In genomic region chr17:73005360-73005759, GRCh38 we compare ENCODE assay signal across 19 cellular contexts.
DNase-seq lines count a peak whose midpoint lies in the region; ATAC-seq, FAIRE-seq and TF ChIP-seq lines count a peak whose summit lies in the region.
"Had no signal": no experiment of that assay in that cellular context is flagged by ENCODE, and none has a peak within 500 bp of the region (broad histone marks: within the 10 kb centered on the region; RNA-seq: fewer than 3 reads in every experiment).

No MANE protein-coding gene starts in this region.

- POLR2A ChIA-PET in HepG2 (lab: Yijun Ruan, JAX), result no interaction called here
- POLR2A ChIA-PET in K562 (lab: Yijun Ruan, JAX), result interaction anchor here (0.6 kb wide), 1 partner anchor 375 kb away, joined by 4 read pairs; no protein-coding TSS in a partner anchor

- H3K36me3 Mint-ChIP-seq in activated T-cell treated with anti-CD3 and anti-CD28 coated beads, Interleukin-2, amount 50 U/mL, for 4 hours (ENCODE audit: insufficient read depth), result peaks cover 6% of the 10 kb centered on the region

- no peak for TF ChIP-seq RAD21 in HepG2 (CRISPR knock-in tag; IDR thresholded peaks at IDR 0.05)
- TF ChIP-seq RAD21 in K562 (CRISPR knock-in tag; conservative IDR thresholded peaks at IDR 0.05 in 1 of 2, IDR thresholded peaks at IDR 0.05 in 1 of 2), result no peak

- H3K4me1 ChIP-seq in HepG2 (ENCODE audit: insufficient read depth, low read length) (peaks cover 14% of the 10 kb centered on the region), right lobe of liver (no peaks in the 10 kb centered on the region), K562 (replicated peaks in 1 of 2; ENCODE audit: control insufficient read depth in 2 of 2, insufficient read depth in 2 of 2, low read length in 2 of 2) (peaks cover 0 to 16% of the 10 kb centered on the region in 2 experiments; a peak in 4 of 5 replicates)

- H3K9me3 ChIP-seq in HepG2 (ENCODE audit: low read length), result no peaks in the 10 kb centered on the region
- no peaks in the 10 kb centered on the region for H3K9me3 ChIP-seq in right lobe of liver
- H3K9me3 ChIP-seq in K562 (replicated peaks; ENCODE audit: control insufficient read depth, insufficient read depth, low read depth, low read length), result no peaks in the 10 kb centered on the region

- H3K79me2 ChIP-seq in HepG2 (ENCODE audit: insufficient read depth, low read length) (no peaks in the 10 kb centered on the region), K562 (ENCODE audit: control insufficient read depth, insufficient read depth, low read length) (no peaks in the 10 kb centered on the region; the same call in 2 of the 3 replicates)

- WGBS in HepG2 (ENCODE audit: low lambda C conversion rate), result 82% methylated on average over 8 of the region's 8 CpGs
- 71% methylated on average over 5 of the region's 8 CpGs for WGBS in right lobe of liver (ENCODE audit: insufficient coverage, low coverage, low lambda C conversion rate, missing lambda C conversion rate)
- 69% methylated on average over 8 of the region's 8 CpGs for WGBS in K562 (ENCODE audit: insufficient coverage, low coverage, missing lambda C conversion rate)

- CTCF ChIA-PET in HepG2 (lab: Yijun Ruan, JAX; ENCODE audit: low intra/inter-chr PET ratio, low total read pairs) (no interaction called here), K562 (lab: Yijun Ruan, JAX; ENCODE audit: low intra/inter-chr PET ratio) (no interaction called here)

- BruUV-seq in HepG2 (replicated peaks; lab: Mats Ljungman, UMichigan) (no TSS peak), K562 (replicated peaks; lab: Mats Ljungman, UMichigan) (no TSS peak)

- no peak overlapping the region for H3K9ac ChIP-seq in HepG2 (ENCODE audit: insufficient read depth, low read depth, low read length)
- peak overlapping the region in 1 of 2 experiments; percentile 43; a peak in 1 of 4 replicates for H3K9ac ChIP-seq in K562 (ENCODE audit: insufficient read depth in 1 of 2, low read depth in 2 of 2, low read length in 2 of 2)

- no peaks in the 10 kb centered on the region for H3K9me3 Mint-ChIP-seq in activated T-cell treated with anti-CD3 and anti-CD28 coated beads, Interleukin-2, amount 50 U/mL, for 4 hours

- FAIRE-seq in HepG2 (lab: Jason Lieb, UNC), result no peak
- FAIRE-seq in K562 (lab: Jason Lieb, UNC), result no peak
- FAIRE-seq: GM12891, GM18507 had no signal

- TF ChIP-seq POLR2A in HepG2 (IDR thresholded peaks at IDR 0.05; ENCODE audit: insufficient read depth in 1 of 2, low read depth in 2 of 2, low read length in 2 of 2) (no peak), right lobe of liver (IDR thresholded peaks at IDR 0.05) (no peak), K562 (conservative IDR thresholded peaks at IDR 0.05) (no peak)

- intact Hi-C loops in HepG2 (cut with micrococcal nuclease; ENCODE audit: unreplicated experiment) (no loop called here), right lobe of liver (cut with DNase I) (no loop called here), K562 (cut with micrococcal nuclease) (no loop called here)

- H3K9me1 ChIP-seq in K562 (ENCODE audit: control insufficient read depth, insufficient read depth, low read length), result no peaks in the 10 kb centered on the region

- TF ChIP-seq CTCF in HepG2 (CRISPR knock-in tag; IDR thresholded peaks at IDR 0.05) (no peak), right lobe of liver (IDR thresholded peaks at IDR 0.05) (no peak), K562 (IDR thresholded peaks at IDR 0.05 in 2 of 3, conservative IDR thresholded peaks at IDR 0.05 in 1 of 3; ENCODE audit: insufficient read depth in 2 of 3, low read depth in 1 of 3, low read length in 3 of 3) (no peak)

- H3K36me3 ChIP-seq in HepG2 (replicated peaks in 1 of 2; ENCODE audit: control insufficient read depth in 1 of 2, insufficient read depth in 2 of 2, low read length in 2 of 2), result no peaks in the 10 kb centered on the region
- no peaks in the 10 kb centered on the region for H3K36me3 ChIP-seq in right lobe of liver
- H3K36me3 ChIP-seq in K562 (ENCODE audit: control insufficient read depth, insufficient read depth, low read length), result no peaks in the 10 kb centered on the region

- no peak overlapping the region for H3K4me3 Mint-ChIP-seq in activated T-cell treated with anti-CD3 and anti-CD28 coated beads, Interleukin-2, amount 50 U/mL, for 4 hours
- H3K4me3 Mint-ChIP-seq: CD4-positive, alpha-beta memory T cell had no signal

- H3K4me2 ChIP-seq in HepG2 (ENCODE audit: low read depth, low read length) (no peak overlapping the region), K562 (ENCODE audit: insufficient read depth, low read length) (no peak overlapping the region)

- no peaks in the 10 kb centered on the region for H4K20me1 ChIP-seq in HepG2 (ENCODE audit: insufficient read depth, low read length)
- H4K20me1 ChIP-seq in K562 (replicated peaks; ENCODE audit: control insufficient read depth, insufficient read depth, low read length), result no peaks in the 10 kb centered on the region

- no peaks in the 10 kb centered on the region for H3K27me3 Mint-ChIP-seq in activated T-cell treated with anti-CD3 and anti-CD28 coated beads, Interleukin-2, amount 50 U/mL, for 4 hours (ENCODE audit: low read depth)
- H3K27me3 Mint-ChIP-seq: CD4-positive, alpha-beta memory T cell had no signal

- no peaks in the 10 kb centered on the region for H3K27me3 ChIP-seq in HepG2 (ENCODE audit: control insufficient read depth in 1 of 2, insufficient read depth in 2 of 2, low read length in 2 of 2)
- no peaks in the 10 kb centered on the region for H3K27me3 ChIP-seq in right lobe of liver
- no peaks in the 10 kb centered on the region for H3K27me3 ChIP-seq in K562 (ENCODE audit: control insufficient read depth in 2 of 2, insufficient read depth in 2 of 2, low read length in 2 of 2)

- H2AFZ ChIP-seq in HepG2 (ENCODE audit: low read length) (no peak overlapping the region), K562 (ENCODE audit: low read depth, low read length) (no peak overlapping the region)

- DNase-seq in HepG2 (ENCODE audit: low spot score) (no peak), right lobe of liver (no peak), K562 (ENCODE audit: extremely low read depth in 1 of 4, low spot score in 3 of 4) (no peak), islet precursor cell (peak; percentile 46), SW480 (ENCODE audit: low spot score) (no peak), HPDE6-E6E7 (ENCODE audit: extremely low spot score) (no peak)
- no peak for DNase-seq in activated T-cell treated with anti-CD3 and anti-CD28 coated beads, Interleukin-2, amount 50 U/mL, for 4 hours
- DNase-seq: C1 segment of cervical spinal cord; Calu3; CD4-positive, alpha-beta memory T cell; COR-L47; DMS53; DMS79 treated with DMSO at 0.1 percent for 48 hours; GF-D8; GOT3; H7 had no signal

- in situ Hi-C loops in HepG2 (cut with HindIII; ENCODE audit: extremely low pct_ligation_motif_present, low pct_unique_long_range_greater_than_20kb) (no loop called here), K562 (cut with MboI) (no loop called here)

- H3K4me1 Mint-ChIP-seq in activated T-cell treated with anti-CD3 and anti-CD28 coated beads, Interleukin-2, amount 50 U/mL, for 4 hours (ENCODE audit: low read depth), result no peaks in the 10 kb centered on the region

- ATAC-seq in HepG2 (no peak), right lobe of liver (no peak), K562 (no peak)
- ATAC-seq in activated T-cell treated with anti-CD3 and anti-CD28 coated beads, Interleukin-2, amount 50 U/mL, for 4 hours, result no peak
- ATAC-seq: HCT116 had no signal

- H3K4me3 ChIP-seq in HepG2 (replicated peaks in 1 of 3; ENCODE audit: insufficient read depth in 1 of 3, low read depth in 2 of 3, low read length in 3 of 3) (no peak overlapping the region), right lobe of liver (no peak overlapping the region), K562 (no peak overlapping the region)

- H3K27ac ChIP-seq in HepG2 (ENCODE audit: extremely low read length, insufficient read depth, low read length) (no peak overlapping the region), right lobe of liver (no peak overlapping the region), K562 (ENCODE audit: extremely low read depth, low read depth, low read length) (no peak overlapping the region)

- no peak for TF ChIP-seq EP300 in HepG2 (IDR thresholded peaks at IDR 0.05; ENCODE audit: low read depth in 2 of 2, low read length in 2 of 2)
- no peak for TF ChIP-seq EP300 in HepG2 (CRISPR knock-in tag; IDR thresholded peaks at IDR 0.05; ENCODE audit: borderline replicate concordance)
- TF ChIP-seq EP300 in K562 (IDR thresholded peaks at IDR 0.05; ENCODE audit: low read length), result no peak

TF ChIP-seq in HepG2, 621 proteins besides CTCF, POLR2A, EP300 and RAD21:
- TF ChIP-seq ZC3H4 (CRISPR knock-in tag; IDR thresholded peaks at IDR 0.05; ENCODE audit: borderline replicate concordance) (no peak), ZFP36L2 (CRISPR knock-in tag; IDR thresholded peaks at IDR 0.05) (no peak), ZNF12 (CRISPR knock-in tag; IDR thresholded peaks at IDR 0.05) (peak; percentile 95)

TF ChIP-seq in K562, 482 proteins besides CTCF, POLR2A, EP300 and RAD21:
- TF ChIP-seq ZNF12 (CRISPR knock-in tag; IDR thresholded peaks at IDR 0.05), result peak; percentile 81
- TF ChIP-seq MBD2 (IDR thresholded peaks at IDR 0.05; ENCODE audit: borderline replicate concordance, low read depth), result no peak
- no peak for TF ChIP-seq PATZ1 (CRISPR knock-in tag; IDR thresholded peaks at IDR 0.05; ENCODE audit: borderline replicate concordance)
- TF ChIP-seq RBM14 (IDR thresholded peaks at IDR 0.05; ENCODE audit: borderline replicate concordance, insufficient read depth, low read depth, low read length), result no peak

Comparison
In these comparisons a context has a peak if more than half of its experiments do, and no peak if none do; other contexts are left out.
1. Of the 241 proteins assayed by ChIP-seq in both HepG2 and K562: peak only in HepG2: none; only in K562: none; in both: ZNF12; in neither: 240.